Comparison of ENCODE assay signal across 8 cellular contexts in genomic region chr5:175951339-175951969, GRCh38. TPM values are rescaled to one million over a fixed set of nuclear protein-coding genes. Genes with fewer than 3 reads are reported as not detected.
DNase-seq lines count a peak whose midpoint lies in the region; ATAC-seq, FAIRE-seq and TF ChIP-seq lines count a peak whose summit lies in the region.
"Not testable (repeated sequence)": the region's sequence is repeated elsewhere in the genome, so short reads cannot be mapped to it uniquely, and the experiment has no call there.

No MANE protein-coding gene starts in this region.

- no CpG with 5 or more reads among the region's 12 CpGs for WGBS in K562 (ENCODE audit: insufficient coverage, low coverage, missing lambda C conversion rate)

- not testable (repeated sequence) for H3K36me3 Mint-ChIP-seq in HFFc6 (ENCODE audit: low read depth)

- H3K4me2 ChIP-seq in K562 (ENCODE audit: insufficient read depth, low read length), result not testable (repeated sequence)

- H3K27ac ChIP-seq in K562 (ENCODE audit: extremely low read depth, low read depth, low read length), result not testable (repeated sequence)

- H4K20me1 ChIP-seq in K562 (replicated peaks; ENCODE audit: control insufficient read depth, insufficient read depth, low read length), result not testable (repeated sequence)

- H3K79me2 ChIP-seq in K562 (ENCODE audit: control insufficient read depth, insufficient read depth, low read length), result not testable (repeated sequence)

- not testable (repeated sequence) for H3K27ac Mint-ChIP-seq in HFFc6

- H3K9me3 Mint-ChIP-seq in HFFc6, result not testable (repeated sequence)

- not testable (repeated sequence) for TF ChIP-seq CTCF in BE2C (IDR thresholded peaks at IDR 0.05; ENCODE audit: low read depth, low read length); K562 (IDR thresholded peaks at IDR 0.05 in 2 of 3, conservative IDR thresholded peaks at IDR 0.05 in 1 of 3; ENCODE audit: insufficient read depth in 2 of 3, low read depth in 1 of 3, low read length in 3 of 3); omental fat pad (IDR thresholded peaks at IDR 0.05)
- TF ChIP-seq CTCF in HFFc6 (IDR thresholded peaks at IDR 0.05), result peak; percentile 50

- POLR2A ChIA-PET in K562 (lab: Yijun Ruan, JAX), result not testable (repeated sequence)

- not testable (repeated sequence) for H3K4me1 Mint-ChIP-seq in HFFc6 (ENCODE audit: low read depth)

- not testable (repeated sequence) for H3K9ac ChIP-seq in K562 (ENCODE audit: insufficient read depth in 1 of 2, low read depth in 2 of 2, low read length in 2 of 2)

- H3K9me3 ChIP-seq in BE2C; K562 (replicated peaks; ENCODE audit: control insufficient read depth, insufficient read depth, low read depth, low read length): not testable (repeated sequence)

- TF ChIP-seq EP300 in K562 (IDR thresholded peaks at IDR 0.05; ENCODE audit: low read length), result not testable (repeated sequence)

- BruUV-seq in K562 (replicated peaks; lab: Mats Ljungman, UMichigan), result not testable (repeated sequence)

- not testable (repeated sequence) for TF ChIP-seq POLR2A in K562 (conservative IDR thresholded peaks at IDR 0.05)

- DNase-seq in BE2C (peak; percentile 51), HFFc6 (peak; percentile 13)
- DNase-seq in K562 (ENCODE audit: extremely low read depth in 1 of 4, low spot score in 3 of 4); left ventricle myocardium superior; omental fat pad (ENCODE audit: low spot score): not testable (repeated sequence)

- H3K4me3 ChIP-seq in BE2C (ENCODE audit: low read depth, low read length); K562: not testable (repeated sequence)

- CTCF ChIA-PET in K562 (lab: Yijun Ruan, JAX; ENCODE audit: low intra/inter-chr PET ratio), result not testable (repeated sequence)

- FAIRE-seq in K562 (lab: Jason Lieb, UNC), result peak; percentile 84

- H3K9me1 ChIP-seq in K562 (ENCODE audit: control insufficient read depth, insufficient read depth, low read length), result not testable (repeated sequence)

- in situ Hi-C loops in K562 (cut with MboI), result loop anchor here (5.0 kb wide), 1 partner anchor 1936 kb away; no protein-coding TSS in a partner anchor

- H3K4me3 Mint-ChIP-seq in HFFc6, result not testable (repeated sequence)

- H3K27me3 Mint-ChIP-seq in HFFc6 (ENCODE audit: insufficient read depth), result not testable (repeated sequence)

- TF ChIP-seq RAD21 in K562 (CRISPR knock-in tag; conservative IDR thresholded peaks at IDR 0.05 in 1 of 2, IDR thresholded peaks at IDR 0.05 in 1 of 2), result not testable (repeated sequence)

- not testable (repeated sequence) for H3K27me3 ChIP-seq in BE2C; K562 (ENCODE audit: control insufficient read depth in 2 of 2, insufficient read depth in 2 of 2, low read length in 2 of 2)

- intact Hi-C loops in K562 (cut with micrococcal nuclease); left ventricle myocardium superior (cut with micrococcal nuclease): not testable (repeated sequence)

- ATAC-seq in GM19351 (IDR thresholded peaks at IDR 0.05; ENCODE audit: unreplicated experiment), result peak; percentile 78
- peak; percentile 61 for ATAC-seq in HG03135 (IDR thresholded peaks at IDR 0.05; ENCODE audit: unreplicated experiment)
- peak; percentile 99 for ATAC-seq in SK-N-SH treated with all-trans-retinoic acid at 6 μM for 48 hours
- ATAC-seq in K562, result peak; percentile 96
- ATAC-seq in left ventricle myocardium superior, result peak; percentile 93
- ATAC-seq in omental fat pad (ENCODE audit: low FRiP score), result peak; percentile 70

- H3K4me1 ChIP-seq in BE2C; K562 (replicated peaks in 1 of 2; ENCODE audit: control insufficient read depth in 2 of 2, insufficient read depth in 2 of 2, low read length in 2 of 2): not testable (repeated sequence)

- not testable (repeated sequence) for H2AFZ ChIP-seq in K562 (ENCODE audit: low read depth, low read length)

- H3K36me3 ChIP-seq in BE2C; K562 (ENCODE audit: control insufficient read depth, insufficient read depth, low read length): not testable (repeated sequence)

RNA-seq across cellular contexts. Expression of gene THOC3, which starts 16.7 kb away (rescaled TPM):
- polyA plus RNA-seq in BE2C (2012; ENCODE audit: insufficient read depth, insufficient read length, low read depth), result 46.9 TPM
- 10 to 100 TPM; 38.1 to 50.4 (median 43.5) TPM for total RNA-seq in HFFc6 (2021; fragmentation: NEBNext Ultra II Directional; extraction: Animal tissue kit (Norgen Biotek cat#: 25700))
- 47.6 and 67.6 TPM in 2 replicates for total RNA-seq in K562 (2011; cell fraction: chromatin; rRNA removed; ENCODE audit: low replicate concordance)
- 35.0 and 36.5 TPM in 2 replicates for total RNA-seq in K562 (2011; cell fraction: nucleolus; rRNA removed)
- total RNA-seq in K562 (2011; cell fraction: nucleoplasm; rRNA removed), result 35.0 and 43.1 TPM in 2 replicates
- 127 and 133 TPM in 2 replicates for total RNA-seq in K562 (2014; rRNA removed)
- 91.4 and 104 TPM in 2 replicates for total RNA-seq in K562 (2014; rRNA removed; fragmentation: Illumina TruSeq; extraction: Trizol)
- 93.3 and 98.4 TPM in 2 replicates for total RNA-seq in K562 (2015; rRNA removed; fragmentation: Illumina TruSeq; extraction: Trizol)
- total RNA-seq in K562 (2021), result 111 and 115 TPM in 2 replicates
- polyA plus RNA-seq in K562 (2011; rRNA removed), result 340 and 360 TPM in 2 replicates
- polyA plus RNA-seq in K562 (2011; cell fraction: cytosol; rRNA removed), result 154 and 190 TPM in 2 replicates
- polyA plus RNA-seq in K562 (2011; cell fraction: nucleus; rRNA removed), result 56.4 and 89.7 TPM in 2 replicates
- polyA plus RNA-seq in K562 (2012), result 59.3 and 74.2 TPM in 2 replicates
- 112 and 118 TPM in 2 replicates for polyA plus RNA-seq in K562 (2014; fragmentation: Illumina TruSeq; extraction: Trizol)
- 10 to 100 TPM; 29.8 to 46.6 TPM for polyA plus RNA-seq in K562 (2014; fragmentation: Nextera tagmentation; extraction: Ambion mirVana)
- 147 and 152 TPM in 2 replicates for polyA plus RNA-seq in K562 (2014; rRNA removed)
- polyA minus RNA-seq in K562 (2011; rRNA and poly(A)+ RNA removed), result 206 and 261 TPM in 2 replicates
- 45.1 and 70.5 TPM in 2 replicates for polyA minus RNA-seq in K562 (2011; cell fraction: cytosol; rRNA and poly(A)+ RNA removed)
- 25.0 and 38.1 TPM in 2 replicates for polyA minus RNA-seq in K562 (2011; cell fraction: nucleus; rRNA and poly(A)+ RNA removed)
- 8.6 TPM for total RNA-seq in left ventricle myocardium superior
- total RNA-seq in omental fat pad, result 10 to 100 TPM; 18.9 to 29.8 (median 23.2) TPM
